ENCODE assay signal across 12 cellular contexts in genomic region chr10:96448021-96448457, GRCh38.
DNase-seq lines count a peak whose midpoint lies in the region; ATAC-seq, FAIRE-seq and TF ChIP-seq lines count a peak whose summit lies in the region.
"Had no signal": no experiment of that assay in that cellular context is flagged by ENCODE, and none has a peak within 500 bp of the region (broad histone marks: within the 10 kb centered on the region; RNA-seq: fewer than 3 reads in every experiment).

No MANE protein-coding gene starts in this region.

- no peak overlapping the region for H3K9ac ChIP-seq in liver (ENCODE audit: low read depth in 1 of 2, low read length in 2 of 2)
- no peak overlapping the region for H3K9ac ChIP-seq in HepG2 (ENCODE audit: insufficient read depth, low read depth, low read length)
- H3K9ac ChIP-seq in endodermal cell (ENCODE audit: extremely low read depth, low read length, poor library complexity, severe bottlenecking), result no peak overlapping the region

- H3K9me3 Mint-ChIP-seq in endodermal cell, result no peaks in the 10 kb centered on the region

- no peak for FAIRE-seq in HepG2 (lab: Jason Lieb, UNC)

- no peak overlapping the region for H3K4me3 Mint-ChIP-seq in endodermal cell

- H3K4me2 ChIP-seq in HepG2 (ENCODE audit: low read depth, low read length), result no peak overlapping the region

- H3K79me2 ChIP-seq in HepG2 (ENCODE audit: insufficient read depth, low read length), result no peaks in the 10 kb centered on the region

- H3K27ac ChIP-seq in liver (ENCODE audit: low read depth in 1 of 2, low read length in 2 of 2), result no peak overlapping the region
- H3K27ac ChIP-seq in HepG2 (ENCODE audit: extremely low read length, insufficient read depth, low read length), result no peak overlapping the region
- H3K27ac ChIP-seq in upper lobe of right lung, result no peak overlapping the region
- no peak overlapping the region for H3K27ac ChIP-seq in endodermal cell (ENCODE audit: low read depth, low read length)
- H3K27ac ChIP-seq: HL-60, SJSA1, VCaP had no signal

- TF ChIP-seq EP300 in HepG2 (IDR thresholded peaks at IDR 0.05; ENCODE audit: low read depth in 2 of 2, low read length in 2 of 2) (no peak), HepG2 (CRISPR knock-in tag; IDR thresholded peaks at IDR 0.05; ENCODE audit: borderline replicate concordance) (no peak)

- no peaks in the 10 kb centered on the region for H3K4me1 ChIP-seq in liver (ENCODE audit: control insufficient read depth in 4 of 4, insufficient read depth in 4 of 4, low read length in 3 of 4)
- H3K4me1 ChIP-seq in HepG2 (ENCODE audit: insufficient read depth, low read length), result no peaks in the 10 kb centered on the region
- H3K4me1 ChIP-seq in upper lobe of right lung, result no peaks in the 10 kb centered on the region
- H3K4me1 ChIP-seq in endodermal cell (ENCODE audit: control insufficient read depth, insufficient read depth, low read length), result peaks cover 7% of the 10 kb centered on the region
- H3K4me1 ChIP-seq: SJSA1 had no signal

- 76% methylated on average over 15 of the region's 15 CpGs for WGBS in liver
- 35% methylated on average over 8 of the region's 15 CpGs for WGBS in HepG2 (ENCODE audit: low lambda C conversion rate)
- 86 to 89% methylated on average over 3 to 15 of the region's 15 CpGs for WGBS in endodermal cell (ENCODE audit: insufficient coverage in 1 of 2, insufficient read length in 1 of 2), 2 experiments

- no peaks in the 10 kb centered on the region for H3K27me3 ChIP-seq in liver (ENCODE audit: control insufficient read depth in 4 of 4, insufficient read depth in 4 of 4, low read length in 3 of 4)
- peaks cover 5 to 28% of the 10 kb centered on the region in 2 experiments; a peak in 4 of 5 replicates for H3K27me3 ChIP-seq in HepG2 (ENCODE audit: control insufficient read depth in 1 of 2, insufficient read depth in 2 of 2, low read length in 2 of 2)
- H3K27me3 ChIP-seq in upper lobe of right lung, result no peaks in the 10 kb centered on the region
- H3K27me3 ChIP-seq in endodermal cell (ENCODE audit: control insufficient read depth, insufficient read depth, low read length, poor library complexity, severe bottlenecking), result no peaks in the 10 kb centered on the region

- BruUV-seq in HepG2 (replicated peaks; lab: Mats Ljungman, UMichigan), result no TSS peak

- no peak for TF ChIP-seq CTCF in liver (IDR thresholded peaks at IDR 0.05; ENCODE audit: low read depth, low read length, missing input control)
- TF ChIP-seq CTCF in HepG2 (CRISPR knock-in tag; IDR thresholded peaks at IDR 0.05), result no peak
- no peak for TF ChIP-seq CTCF in upper lobe of right lung (IDR thresholded peaks at IDR 0.05)
- no peak for TF ChIP-seq CTCF in endodermal cell (conservative IDR thresholded peaks at IDR 0.05)

- in situ Hi-C loops in HepG2 (cut with HindIII; ENCODE audit: extremely low pct_ligation_motif_present, low pct_unique_long_range_greater_than_20kb), result no loop called here

- no peak overlapping the region for H2AFZ ChIP-seq in HepG2 (ENCODE audit: low read length)

- CTCF ChIA-PET in HepG2 (lab: Yijun Ruan, JAX; ENCODE audit: low intra/inter-chr PET ratio, low total read pairs), result no interaction called here

- ATAC-seq in HepG2, result no peak
- peak; percentile 39 for ATAC-seq in upper lobe of right lung

- H3K4me3 ChIP-seq in liver (ENCODE audit: low read depth in 1 of 3, low read length in 3 of 3), result no peak overlapping the region
- no peak overlapping the region for H3K4me3 ChIP-seq in HepG2 (replicated peaks in 1 of 3; ENCODE audit: insufficient read depth in 1 of 3, low read depth in 2 of 3, low read length in 3 of 3)
- H3K4me3 ChIP-seq in upper lobe of right lung, result no peak overlapping the region
- H3K4me3 ChIP-seq in endodermal cell (ENCODE audit: low read length), result no peak overlapping the region
- H3K4me3 ChIP-seq: SJSA1 had no signal

- H3K36me3 ChIP-seq in liver (ENCODE audit: control insufficient read depth in 4 of 4, insufficient read depth in 3 of 4, low read depth in 1 of 4, low read length in 3 of 4) (no peaks in the 10 kb centered on the region), HepG2 (replicated peaks in 1 of 2; ENCODE audit: control insufficient read depth in 1 of 2, insufficient read depth in 2 of 2, low read length in 2 of 2) (no peaks in the 10 kb centered on the region), upper lobe of right lung (no peaks in the 10 kb centered on the region), endodermal cell (ENCODE audit: control insufficient read depth, insufficient read depth, low read length) (no peaks in the 10 kb centered on the region)
- H3K36me3 ChIP-seq: SJSA1 had no signal

- H3K36me3 Mint-ChIP-seq in endodermal cell (ENCODE audit: low read depth), result no peaks in the 10 kb centered on the region

- H3K4me1 Mint-ChIP-seq in endodermal cell, result peaks cover 24% of the 10 kb centered on the region

- DNase-seq in HepG2 (ENCODE audit: low spot score), result no peak
- DNase-seq in LHCN-M2 (ENCODE audit: low read depth), result peak; percentile 35
- DNase-seq in iris pigment epithelial cell (ENCODE audit: low read depth), result peak; percentile 19
- DNase-seq in upper lobe of right lung, result peak; percentile 60
- DNase-seq in OCI-M2 (lab: John Stamatoyannopoulos, UW; ENCODE audit: unreplicated experiment), result no peak
- no peak for DNase-seq in iPS-NIHi11 (ENCODE audit: low spot score)
- no peak for DNase-seq in endodermal cell
- DNase-seq: NCI-H446 treated with DMSO at 0.1 percent for 48 hours had no signal

- intact Hi-C loops in HepG2 (cut with micrococcal nuclease; ENCODE audit: unreplicated experiment), result no loop called here
- intact Hi-C loops in upper lobe of right lung (cut with DNase I), result no loop called here

- TF ChIP-seq RAD21 in liver (IDR thresholded peaks at IDR 0.05) (no peak), HepG2 (CRISPR knock-in tag; IDR thresholded peaks at IDR 0.05) (no peak)

- H3K27ac Mint-ChIP-seq in endodermal cell, result no peak overlapping the region

- no peak for TF ChIP-seq POLR2A in HepG2 (IDR thresholded peaks at IDR 0.05; ENCODE audit: insufficient read depth in 1 of 2, low read depth in 2 of 2, low read length in 2 of 2)

- H4K20me1 ChIP-seq in HepG2 (ENCODE audit: insufficient read depth, low read length), result no peaks in the 10 kb centered on the region

- H3K9me3 ChIP-seq in liver (ENCODE audit: control insufficient read depth in 4 of 4, low read length in 3 of 4), result no peaks in the 10 kb centered on the region
- no peaks in the 10 kb centered on the region for H3K9me3 ChIP-seq in HepG2 (ENCODE audit: low read length)
- H3K9me3 ChIP-seq in upper lobe of right lung, result no peaks in the 10 kb centered on the region
- H3K9me3 ChIP-seq in endodermal cell (ENCODE audit: control insufficient read depth, low read length), result no peaks in the 10 kb centered on the region
- H3K9me3 ChIP-seq: SJSA1 had no signal

- no peaks in the 10 kb centered on the region for H3K27me3 Mint-ChIP-seq in endodermal cell (ENCODE audit: insufficient read depth)

- POLR2A ChIA-PET in HepG2 (lab: Yijun Ruan, JAX), result no interaction called here

TF ChIP-seq in liver, 16 proteins besides CTCF, POLR2A, EP300 and RAD21:
- TF ChIP-seq FOXA1 (IDR thresholded peaks at IDR 0.05) (no peak), JUND (IDR thresholded peaks at IDR 0.05) (no peak), NR2F2 (IDR thresholded peaks at IDR 0.05) (peak; percentile 52), YY1 (IDR thresholded peaks at IDR 0.05) (no peak), GABPA (IDR thresholded peaks at IDR 0.05 in 1 of 2, conservative IDR thresholded peaks at IDR 0.05 in 1 of 2) (no peak), FOXA2 (IDR thresholded peaks at IDR 0.05) (no peak), TAF1 (conservative IDR thresholded peaks at IDR 0.05) (no peak)
- TF ChIP-seq, protein P1, sequence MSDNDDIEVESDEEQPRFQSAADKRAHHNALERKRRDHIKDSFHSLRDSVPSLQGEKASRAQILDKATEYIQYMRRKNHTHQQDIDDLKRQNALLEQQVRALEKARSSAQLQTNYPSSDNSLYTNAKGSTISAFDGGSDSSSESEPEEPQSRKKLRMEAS (IDR thresholded peaks at IDR 0.05), result no peak
- TF ChIP-seq, protein P2, sequence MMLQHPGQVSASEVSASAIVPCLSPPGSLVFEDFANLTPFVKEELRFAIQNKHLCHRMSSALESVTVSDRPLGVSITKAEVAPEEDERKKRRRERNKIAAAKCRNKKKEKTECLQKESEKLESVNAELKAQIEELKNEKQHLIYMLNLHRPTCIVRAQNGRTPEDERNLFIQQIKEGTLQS (IDR thresholded peaks at IDR 0.05), result no peak

TF ChIP-seq in HepG2, 621 proteins besides CTCF, POLR2A, EP300 and RAD21 (continues in another document):
- TF ChIP-seq HOXA3 (CRISPR knock-in tag; IDR thresholded peaks at IDR 0.05) (no peak), HDAC1 (CRISPR knock-in tag; IDR thresholded peaks at IDR 0.05) (no peak), NRL (CRISPR knock-in tag; IDR thresholded peaks at IDR 0.05; ENCODE audit: borderline replicate concordance) (no peak), ZNF672 (CRISPR knock-in tag; IDR thresholded peaks at IDR 0.05) (no peak), HNRNPH1 (optimal IDR thresholded peaks at IDR 0.05; ENCODE audit: low read depth, low read length) (no peak)
- TF ChIP-seq, protein P3, sequence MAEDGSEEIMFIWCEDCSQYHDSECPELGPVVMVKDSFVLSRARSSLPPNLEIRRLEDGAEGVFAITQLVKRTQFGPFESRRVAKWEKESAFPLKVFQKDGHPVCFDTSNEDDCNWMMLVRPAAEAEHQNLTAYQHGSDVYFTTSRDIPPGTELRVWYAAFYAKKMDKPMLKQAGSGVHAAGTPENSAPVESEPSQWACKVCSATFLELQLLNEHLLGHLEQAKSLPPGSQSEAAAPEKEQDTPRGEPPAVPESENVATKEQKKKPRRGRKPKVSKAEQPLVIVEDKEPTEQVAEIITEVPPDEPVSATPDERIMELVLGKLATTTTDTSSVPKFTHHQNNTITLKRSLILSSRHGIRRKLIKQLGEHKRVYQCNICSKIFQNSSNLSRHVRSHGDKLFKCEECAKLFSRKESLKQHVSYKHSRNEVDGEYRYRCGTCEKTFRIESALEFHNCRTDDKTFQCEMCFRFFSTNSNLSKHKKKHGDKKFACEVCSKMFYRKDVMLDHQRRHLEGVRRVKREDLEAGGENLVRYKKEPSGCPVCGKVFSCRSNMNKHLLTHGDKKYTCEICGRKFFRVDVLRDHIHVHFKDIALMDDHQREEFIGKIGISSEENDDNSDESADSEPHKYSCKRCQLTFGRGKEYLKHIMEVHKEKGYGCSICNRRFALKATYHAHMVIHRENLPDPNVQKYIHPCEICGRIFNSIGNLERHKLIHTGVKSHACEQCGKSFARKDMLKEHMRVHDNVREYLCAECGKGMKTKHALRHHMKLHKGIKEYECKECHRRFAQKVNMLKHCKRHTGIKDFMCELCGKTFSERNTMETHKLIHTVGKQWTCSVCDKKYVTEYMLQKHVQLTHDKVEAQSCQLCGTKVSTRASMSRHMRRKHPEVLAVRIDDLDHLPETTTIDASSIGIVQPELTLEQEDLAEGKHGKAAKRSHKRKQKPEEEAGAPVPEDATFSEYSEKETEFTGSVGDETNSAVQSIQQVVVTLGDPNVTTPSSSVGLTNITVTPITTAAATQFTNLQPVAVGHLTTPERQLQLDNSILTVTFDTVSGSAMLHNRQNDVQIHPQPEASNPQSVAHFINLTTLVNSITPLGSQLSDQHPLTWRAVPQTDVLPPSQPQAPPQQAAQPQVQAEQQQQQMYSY (CRISPR knock-in tag; IDR thresholded peaks at IDR 0.05), result no peak

Comparison
In these comparisons a context has a peak if more than half of its experiments do, and no peak if none do; other contexts are left out.
1. DNase-seq: peak in LHCN-M2 (single experiment), iris pigment epithelial cell (single experiment) and upper lobe of right lung (single experiment); none in HepG2 (single experiment), OCI-M2 (single experiment), iPS-NIHi11 (single experiment) and endodermal cell (single experiment).